In the genomic region with DNA sequence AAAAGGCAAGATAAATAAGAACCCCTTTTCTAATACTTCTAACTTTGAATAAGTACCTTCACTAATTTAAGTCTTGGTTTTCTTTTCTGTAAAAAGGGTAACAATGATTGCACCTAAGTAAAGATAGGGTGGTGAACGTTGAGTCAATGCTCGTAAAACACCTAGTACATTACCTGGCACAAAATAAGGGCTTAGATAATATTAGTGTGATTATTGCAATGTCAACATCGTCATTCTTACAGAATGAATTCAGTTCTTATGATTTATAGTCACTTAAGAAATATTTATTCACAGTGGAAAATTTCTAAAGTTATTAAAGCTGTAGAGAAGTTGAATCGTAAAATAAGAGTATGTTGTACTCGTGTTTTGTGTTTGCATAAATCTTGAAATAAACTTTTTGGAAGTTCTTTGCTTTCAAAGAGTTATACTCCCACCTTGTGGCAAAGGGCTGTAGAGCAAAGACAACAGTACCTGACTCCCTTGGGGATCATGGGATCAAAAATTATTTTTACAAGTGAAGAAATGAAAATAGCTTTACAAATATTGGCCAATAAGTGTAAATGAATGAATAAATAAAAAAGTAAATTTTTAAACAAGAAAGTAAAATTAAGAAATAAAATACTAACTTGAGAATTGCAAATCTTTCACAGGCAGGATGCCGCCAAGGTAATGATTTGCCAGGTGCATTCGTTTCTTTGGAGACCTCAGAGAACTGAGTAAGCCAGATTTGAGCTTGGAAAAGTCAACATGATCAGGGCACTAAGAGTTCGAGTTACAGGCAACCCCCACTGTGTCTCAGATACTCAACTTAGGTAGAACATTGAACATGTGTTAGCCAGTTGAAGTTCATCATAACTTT, we compare ENCODE assay signal across 8 cellular contexts.
DNase-seq lines count a peak whose midpoint lies in the region; TF ChIP-seq lines count a peak whose summit lies in the region.

No MANE protein-coding gene starts in this region.

- POLR2A ChIA-PET in AG04450 (lab: Yijun Ruan, JAX) = no interaction called here

- H3K36me3 ChIP-seq in uterus = no peaks in the 10 kb centered on the region

- CTCF ChIA-PET in AG04450 (lab: Charles Lee) = interaction anchor here (0.6 to 3.2 kb wide), 42 partner anchors 9 to 1265 kb away, joined by 3 to 30 read pairs (median 3); no protein-coding TSS in a partner anchor

- peaks cover 8% of the 10 kb centered on the region for H3K4me1 Mint-ChIP-seq in chondrocyte (ENCODE audit: low read depth)
- no peaks in the 10 kb centered on the region for H3K4me1 Mint-ChIP-seq in neural crest cell
- no peaks in the 10 kb centered on the region for H3K4me1 Mint-ChIP-seq in immature natural killer cell

- H3K27ac Mint-ChIP-seq in chondrocyte (ENCODE audit: unreplicated experiment) (no peak overlapping the region), neural crest cell (ENCODE audit: unreplicated experiment) (no peak overlapping the region), immature natural killer cell (no peak overlapping the region)

- intact Hi-C loops in uterus (cut with DNase I; ENCODE audit: low total_unique reads) = no loop called here

- H3K4me3 Mint-ChIP-seq in chondrocyte (ENCODE audit: unreplicated experiment) = no peak overlapping the region
- H3K4me3 Mint-ChIP-seq in neural crest cell = no peak overlapping the region
- H3K4me3 Mint-ChIP-seq in immature natural killer cell = no peak overlapping the region

- H3K27ac ChIP-seq in AG04450 (ENCODE audit: low read depth, low read length) (no peak overlapping the region), uterus (no peak overlapping the region)

- H3K36me3 Mint-ChIP-seq in chondrocyte (ENCODE audit: low read depth) (no peaks in the 10 kb centered on the region), neural crest cell (ENCODE audit: low read depth) (no peaks in the 10 kb centered on the region), immature natural killer cell (no peaks in the 10 kb centered on the region)

- TF ChIP-seq CTCF in AG04450 (IDR thresholded peaks at IDR 0.05; ENCODE audit: low read depth, low read length) = peak; percentile 84
- peak; percentile 30 for TF ChIP-seq CTCF in GM20000 (IDR thresholded peaks at IDR 0.05; ENCODE audit: extremely low read depth, missing control alignments)
- TF ChIP-seq CTCF in chondrocyte (IDR thresholded peaks at IDR 0.05) = peak; percentile 89
- peak; percentile 89 for TF ChIP-seq CTCF in neural crest cell (conservative IDR thresholded peaks at IDR 0.05)
- TF ChIP-seq CTCF in uterus (IDR thresholded peaks at IDR 0.05) = peak in 1 of 4 experiments; percentile 17

- no peaks in the 10 kb centered on the region for H3K27me3 ChIP-seq in AG04450 (ENCODE audit: control insufficient read depth, insufficient read depth, low read length)
- no peaks in the 10 kb centered on the region for H3K27me3 ChIP-seq in uterus

- peak; percentile 27 for DNase-seq in AG04450 (ENCODE audit: low read depth, low spot score)
- peak; percentile 7 for DNase-seq in GM20000 (ENCODE audit: low spot score)
- DNase-seq in NCI-H82 treated with DMSO at 0.1 percent for 48 hours (lab: John Stamatoyannopoulos, UW; ENCODE audit: unreplicated experiment) = peak; percentile 13
- no peak for DNase-seq in chondrocyte (ENCODE audit: low spot score)
- DNase-seq in neural crest cell (ENCODE audit: low read depth, low spot score) = peak; percentile 9
- DNase-seq in globus pallidus (ENCODE audit: low spot score) = no peak
- DNase-seq in immature natural killer cell = no peak
- no peak for DNase-seq in uterus

- H3K9me3 ChIP-seq in AG04450 (ENCODE audit: control insufficient read depth, insufficient read depth, low read length) = no peaks in the 10 kb centered on the region
- H3K9me3 ChIP-seq in uterus = no peaks in the 10 kb centered on the region

- H3K4me1 ChIP-seq in uterus = no peaks in the 10 kb centered on the region

- H3K9me3 Mint-ChIP-seq in chondrocyte (ENCODE audit: low read depth) = no peaks in the 10 kb centered on the region
- H3K9me3 Mint-ChIP-seq in neural crest cell = no peaks in the 10 kb centered on the region
- peaks cover 0 to 15% (median under 1%) of the 10 kb centered on the region in 6 donors for H3K9me3 Mint-ChIP-seq in immature natural killer cell

- H3K27me3 Mint-ChIP-seq in chondrocyte (ENCODE audit: low read depth) (no peaks in the 10 kb centered on the region), neural crest cell (ENCODE audit: low read depth) (no peaks in the 10 kb centered on the region), immature natural killer cell (ENCODE audit: low read depth in 3 of 3) (peaks cover 0 to 1% (median 0%) of the 10 kb centered on the region in 3 donors)

- no peak overlapping the region for H3K4me3 ChIP-seq in AG04450 (ENCODE audit: low read depth, low read length)
- H3K4me3 ChIP-seq in uterus = no peak overlapping the region

- TF ChIP-seq POLR2A in uterus (IDR thresholded peaks at IDR 0.05) = no peak

Comparison
In these comparisons a context has a peak if more than half of its experiments do, and no peak if none do; other contexts are left out.
1. DNase-seq: peak in AG04450 (single experiment), GM20000 (single experiment), NCI-H82 treated with DMSO at 0.1 percent for 48 hours (single experiment) and neural crest cell (single experiment); none in chondrocyte (single experiment), globus pallidus (single experiment), immature natural killer cell (0 of 3) and uterus (0 of 2).